In the genomic region with DNA sequence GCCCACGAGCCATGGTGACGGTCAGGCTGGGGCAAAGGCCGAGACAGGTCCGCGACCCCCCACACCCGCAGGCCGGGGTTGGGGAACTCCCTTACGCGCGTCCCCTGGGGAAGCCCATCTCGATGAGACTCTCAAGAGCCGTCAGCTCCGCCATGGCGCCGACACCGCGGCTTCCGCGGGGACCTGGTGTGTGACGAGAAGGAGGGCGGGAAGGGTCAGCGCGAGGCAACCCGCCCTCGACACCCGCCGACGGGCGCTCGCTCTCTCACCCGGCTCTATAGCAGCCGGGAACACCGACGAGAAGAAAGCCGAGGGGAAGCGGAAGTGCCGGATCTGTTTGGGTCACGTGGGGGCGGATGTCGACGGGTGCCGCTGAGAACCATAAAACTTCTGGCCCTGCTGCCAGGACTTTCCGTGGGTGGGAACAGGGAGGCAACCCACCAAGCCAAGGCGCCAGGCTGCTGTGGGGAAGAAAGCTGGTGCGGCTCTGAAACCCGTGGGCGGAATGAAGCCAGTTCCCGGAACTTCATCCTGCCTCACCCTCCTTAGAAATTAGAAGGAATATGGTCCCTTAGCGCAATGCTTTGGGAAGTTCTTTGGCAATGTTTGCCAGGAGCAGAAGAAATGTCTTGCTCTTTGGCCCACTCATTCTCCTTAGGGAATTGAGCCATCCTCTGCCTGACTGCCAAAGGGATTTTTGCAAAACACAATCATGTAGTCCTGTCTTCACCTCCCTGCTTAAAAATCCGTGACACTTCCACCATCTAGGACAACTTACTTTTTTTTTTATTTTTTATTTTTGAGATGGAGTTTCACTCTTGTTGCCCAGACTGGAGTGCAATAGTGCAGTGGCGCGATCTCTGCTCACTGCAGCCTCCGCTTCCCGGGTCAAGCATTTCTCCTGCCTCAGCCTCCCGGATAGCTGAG, we compare ENCODE assay signal across 1 cellular context.
TF ChIP-seq lines count a peak whose summit lies in the region.

A gene with protein sequence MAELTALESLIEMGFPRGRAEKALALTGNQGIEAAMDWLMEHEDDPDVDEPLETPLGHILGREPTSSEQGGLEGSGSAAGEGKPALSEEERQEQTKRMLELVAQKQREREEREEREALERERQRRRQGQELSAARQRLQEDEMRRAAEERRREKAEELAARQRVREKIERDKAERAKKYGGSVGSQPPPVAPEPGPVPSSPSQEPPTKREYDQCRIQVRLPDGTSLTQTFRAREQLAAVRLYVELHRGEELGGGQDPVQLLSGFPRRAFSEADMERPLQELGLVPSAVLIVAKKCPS (minus strand): TSS at position 304 of the 927 bp plus-strand sequence. CDS start 150 bp downstream, at position 154.

TF ChIP-seq in WTC11, 78 proteins besides CTCF, POLR2A, EP300 and RAD21 (continued from another document):
- TF ChIP-seq, protein P1, sequence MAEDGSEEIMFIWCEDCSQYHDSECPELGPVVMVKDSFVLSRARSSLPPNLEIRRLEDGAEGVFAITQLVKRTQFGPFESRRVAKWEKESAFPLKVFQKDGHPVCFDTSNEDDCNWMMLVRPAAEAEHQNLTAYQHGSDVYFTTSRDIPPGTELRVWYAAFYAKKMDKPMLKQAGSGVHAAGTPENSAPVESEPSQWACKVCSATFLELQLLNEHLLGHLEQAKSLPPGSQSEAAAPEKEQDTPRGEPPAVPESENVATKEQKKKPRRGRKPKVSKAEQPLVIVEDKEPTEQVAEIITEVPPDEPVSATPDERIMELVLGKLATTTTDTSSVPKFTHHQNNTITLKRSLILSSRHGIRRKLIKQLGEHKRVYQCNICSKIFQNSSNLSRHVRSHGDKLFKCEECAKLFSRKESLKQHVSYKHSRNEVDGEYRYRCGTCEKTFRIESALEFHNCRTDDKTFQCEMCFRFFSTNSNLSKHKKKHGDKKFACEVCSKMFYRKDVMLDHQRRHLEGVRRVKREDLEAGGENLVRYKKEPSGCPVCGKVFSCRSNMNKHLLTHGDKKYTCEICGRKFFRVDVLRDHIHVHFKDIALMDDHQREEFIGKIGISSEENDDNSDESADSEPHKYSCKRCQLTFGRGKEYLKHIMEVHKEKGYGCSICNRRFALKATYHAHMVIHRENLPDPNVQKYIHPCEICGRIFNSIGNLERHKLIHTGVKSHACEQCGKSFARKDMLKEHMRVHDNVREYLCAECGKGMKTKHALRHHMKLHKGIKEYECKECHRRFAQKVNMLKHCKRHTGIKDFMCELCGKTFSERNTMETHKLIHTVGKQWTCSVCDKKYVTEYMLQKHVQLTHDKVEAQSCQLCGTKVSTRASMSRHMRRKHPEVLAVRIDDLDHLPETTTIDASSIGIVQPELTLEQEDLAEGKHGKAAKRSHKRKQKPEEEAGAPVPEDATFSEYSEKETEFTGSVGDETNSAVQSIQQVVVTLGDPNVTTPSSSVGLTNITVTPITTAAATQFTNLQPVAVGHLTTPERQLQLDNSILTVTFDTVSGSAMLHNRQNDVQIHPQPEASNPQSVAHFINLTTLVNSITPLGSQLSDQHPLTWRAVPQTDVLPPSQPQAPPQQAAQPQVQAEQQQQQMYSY (CRISPR knock-in tag; IDR thresholded peaks at IDR 0.05): no peak
- TF ChIP-seq CBFB (CRISPR knock-in tag; IDR thresholded peaks at IDR 0.05; ENCODE audit: low read depth) (no peak), SMAD3 (CRISPR knock-in tag; IDR thresholded peaks at IDR 0.05; ENCODE audit: borderline replicate concordance) (0 out of 2 replicates have a peak, but pooled peaks have one; percentile 48), TEAD1 (CRISPR knock-in tag; IDR thresholded peaks at IDR 0.05) (peak; percentile 60), RORB (CRISPR knock-in tag; IDR thresholded peaks at IDR 0.05) (no peak), ZBTB21 (CRISPR knock-in tag; IDR thresholded peaks at IDR 0.05; ENCODE audit: borderline replicate concordance) (0 out of 2 replicates have a peak, but pooled peaks have one; percentile 33), HMGA2 (CRISPR knock-in tag; IDR thresholded peaks at IDR 0.05) (no peak), NR2C2 (CRISPR knock-in tag; IDR thresholded peaks at IDR 0.05) (no peak; the same call in 1 of the 2 replicates)
- TF ChIP-seq, protein P2, sequence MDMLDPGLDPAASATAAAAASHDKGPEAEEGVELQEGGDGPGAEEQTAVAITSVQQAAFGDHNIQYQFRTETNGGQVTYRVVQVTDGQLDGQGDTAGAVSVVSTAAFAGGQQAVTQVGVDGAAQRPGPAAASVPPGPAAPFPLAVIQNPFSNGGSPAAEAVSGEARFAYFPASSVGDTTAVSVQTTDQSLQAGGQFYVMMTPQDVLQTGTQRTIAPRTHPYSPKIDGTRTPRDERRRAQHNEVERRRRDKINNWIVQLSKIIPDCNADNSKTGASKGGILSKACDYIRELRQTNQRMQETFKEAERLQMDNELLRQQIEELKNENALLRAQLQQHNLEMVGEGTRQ (CRISPR knock-in tag; IDR thresholded peaks at IDR 0.05): peak; percentile 99
- TF ChIP-seq, protein P3, sequence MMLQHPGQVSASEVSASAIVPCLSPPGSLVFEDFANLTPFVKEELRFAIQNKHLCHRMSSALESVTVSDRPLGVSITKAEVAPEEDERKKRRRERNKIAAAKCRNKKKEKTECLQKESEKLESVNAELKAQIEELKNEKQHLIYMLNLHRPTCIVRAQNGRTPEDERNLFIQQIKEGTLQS (CRISPR knock-in tag; conservative IDR thresholded peaks at IDR 0.05): no peak
- TF ChIP-seq, protein P4, sequence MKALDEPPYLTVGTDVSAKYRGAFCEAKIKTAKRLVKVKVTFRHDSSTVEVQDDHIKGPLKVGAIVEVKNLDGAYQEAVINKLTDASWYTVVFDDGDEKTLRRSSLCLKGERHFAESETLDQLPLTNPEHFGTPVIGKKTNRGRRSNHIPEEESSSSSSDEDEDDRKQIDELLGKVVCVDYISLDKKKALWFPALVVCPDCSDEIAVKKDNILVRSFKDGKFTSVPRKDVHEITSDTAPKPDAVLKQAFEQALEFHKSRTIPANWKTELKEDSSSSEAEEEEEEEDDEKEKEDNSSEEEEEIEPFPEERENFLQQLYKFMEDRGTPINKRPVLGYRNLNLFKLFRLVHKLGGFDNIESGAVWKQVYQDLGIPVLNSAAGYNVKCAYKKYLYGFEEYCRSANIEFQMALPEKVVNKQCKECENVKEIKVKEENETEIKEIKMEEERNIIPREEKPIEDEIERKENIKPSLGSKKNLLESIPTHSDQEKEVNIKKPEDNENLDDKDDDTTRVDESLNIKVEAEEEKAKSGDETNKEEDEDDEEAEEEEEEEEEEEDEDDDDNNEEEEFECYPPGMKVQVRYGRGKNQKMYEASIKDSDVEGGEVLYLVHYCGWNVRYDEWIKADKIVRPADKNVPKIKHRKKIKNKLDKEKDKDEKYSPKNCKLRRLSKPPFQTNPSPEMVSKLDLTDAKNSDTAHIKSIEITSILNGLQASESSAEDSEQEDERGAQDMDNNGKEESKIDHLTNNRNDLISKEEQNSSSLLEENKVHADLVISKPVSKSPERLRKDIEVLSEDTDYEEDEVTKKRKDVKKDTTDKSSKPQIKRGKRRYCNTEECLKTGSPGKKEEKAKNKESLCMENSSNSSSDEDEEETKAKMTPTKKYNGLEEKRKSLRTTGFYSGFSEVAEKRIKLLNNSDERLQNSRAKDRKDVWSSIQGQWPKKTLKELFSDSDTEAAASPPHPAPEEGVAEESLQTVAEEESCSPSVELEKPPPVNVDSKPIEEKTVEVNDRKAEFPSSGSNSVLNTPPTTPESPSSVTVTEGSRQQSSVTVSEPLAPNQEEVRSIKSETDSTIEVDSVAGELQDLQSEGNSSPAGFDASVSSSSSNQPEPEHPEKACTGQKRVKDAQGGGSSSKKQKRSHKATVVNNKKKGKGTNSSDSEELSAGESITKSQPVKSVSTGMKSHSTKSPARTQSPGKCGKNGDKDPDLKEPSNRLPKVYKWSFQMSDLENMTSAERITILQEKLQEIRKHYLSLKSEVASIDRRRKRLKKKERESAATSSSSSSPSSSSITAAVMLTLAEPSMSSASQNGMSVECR (CRISPR knock-in tag; IDR thresholded peaks at IDR 0.05; ENCODE audit: borderline replicate concordance): 0 out of 2 replicates have a peak, but pooled peaks have one; percentile 72
- TF ChIP-seq, protein P5, sequence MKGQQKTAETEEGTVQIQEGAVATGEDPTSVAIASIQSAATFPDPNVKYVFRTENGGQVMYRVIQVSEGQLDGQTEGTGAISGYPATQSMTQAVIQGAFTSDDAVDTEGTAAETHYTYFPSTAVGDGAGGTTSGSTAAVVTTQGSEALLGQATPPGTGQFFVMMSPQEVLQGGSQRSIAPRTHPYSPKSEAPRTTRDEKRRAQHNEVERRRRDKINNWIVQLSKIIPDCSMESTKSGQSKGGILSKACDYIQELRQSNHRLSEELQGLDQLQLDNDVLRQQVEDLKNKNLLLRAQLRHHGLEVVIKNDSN (CRISPR knock-in tag; IDR thresholded peaks at IDR 0.05): peak; percentile 99
- TF ChIP-seq, protein P6, sequence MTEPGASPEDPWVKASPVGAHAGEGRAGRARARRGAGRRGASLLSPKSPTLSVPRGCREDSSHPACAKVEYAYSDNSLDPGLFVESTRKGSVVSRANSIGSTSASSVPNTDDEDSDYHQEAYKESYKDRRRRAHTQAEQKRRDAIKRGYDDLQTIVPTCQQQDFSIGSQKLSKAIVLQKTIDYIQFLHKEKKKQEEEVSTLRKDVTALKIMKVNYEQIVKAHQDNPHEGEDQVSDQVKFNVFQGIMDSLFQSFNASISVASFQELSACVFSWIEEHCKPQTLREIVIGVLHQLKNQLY (CRISPR knock-in tag; IDR thresholded peaks at IDR 0.05): no peak
